Comparison of ENCODE assay signal across 2 cellular contexts in the genomic region with DNA sequence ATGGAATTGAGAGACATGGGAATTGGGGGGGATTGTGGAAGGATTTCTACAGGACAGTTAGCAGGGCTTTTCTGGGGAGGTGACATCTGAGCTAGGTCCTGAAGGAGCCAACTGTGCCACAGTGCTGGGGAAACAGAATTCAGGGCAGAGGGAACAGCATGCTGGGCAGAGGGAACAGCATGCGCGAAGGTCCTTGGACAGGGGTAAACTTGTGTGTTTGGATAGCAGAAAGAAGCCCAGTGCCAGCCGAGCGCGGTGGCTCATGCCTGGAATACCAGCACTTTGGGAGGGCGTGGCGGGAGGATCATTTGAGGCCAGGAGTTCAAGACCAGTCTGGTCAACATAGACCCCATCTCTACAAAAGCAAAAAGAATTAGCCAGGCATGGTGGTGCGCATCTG.
TF ChIP-seq lines count a peak whose summit lies in the region.

No MANE protein-coding gene starts in this region.

TF ChIP-seq in A549, 52 proteins besides CTCF, POLR2A, EP300 and RAD21:
- TF ChIP-seq ZFP36 (IDR thresholded peaks at IDR 0.05; ENCODE audit: borderline replicate concordance, partially characterized antibody) (no peak), CHD2 (IDR thresholded peaks at IDR 0.05; ENCODE audit: low read length, partially characterized antibody) (no peak), KDM1A (IDR thresholded peaks at IDR 0.05; ENCODE audit: low read depth) (0 out of 2 replicates have a peak, but pooled peaks have one; percentile 22)
TF ChIP-seq in A549: peak in this region for 1.

TF ChIP-seq in H1, 55 proteins besides CTCF, POLR2A, EP300 and RAD21:
- TF ChIP-seq NRF1 (IDR thresholded peaks at IDR 0.05; ENCODE audit: low read depth, low read length) (no peak), RNF2 (IDR thresholded peaks at IDR 0.05; ENCODE audit: borderline replicate concordance, low read depth, low read length, missing control alignments, poor library complexity, severe bottlenecking) (no peak), KDM1A (IDR thresholded peaks at IDR 0.05; ENCODE audit: borderline replicate concordance, low read length) (0 out of 2 replicates have a peak, but pooled peaks have one; percentile 47), CBX5 (IDR thresholded peaks at IDR 0.05; ENCODE audit: low read depth, low read length) (no peak), SRF (IDR thresholded peaks at IDR 0.05; ENCODE audit: low read depth, low read length) (no peak)
- TF ChIP-seq, protein P1, sequence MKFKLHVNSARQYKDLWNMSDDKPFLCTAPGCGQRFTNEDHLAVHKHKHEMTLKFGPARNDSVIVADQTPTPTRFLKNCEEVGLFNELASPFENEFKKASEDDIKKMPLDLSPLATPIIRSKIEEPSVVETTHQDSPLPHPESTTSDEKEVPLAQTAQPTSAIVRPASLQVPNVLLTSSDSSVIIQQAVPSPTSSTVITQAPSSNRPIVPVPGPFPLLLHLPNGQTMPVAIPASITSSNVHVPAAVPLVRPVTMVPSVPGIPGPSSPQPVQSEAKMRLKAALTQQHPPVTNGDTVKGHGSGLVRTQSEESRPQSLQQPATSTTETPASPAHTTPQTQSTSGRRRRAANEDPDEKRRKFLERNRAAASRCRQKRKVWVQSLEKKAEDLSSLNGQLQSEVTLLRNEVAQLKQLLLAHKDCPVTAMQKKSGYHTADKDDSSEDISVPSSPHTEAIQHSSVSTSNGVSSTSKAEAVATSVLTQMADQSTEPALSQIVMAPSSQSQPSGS (IDR thresholded peaks at IDR 0.05; ENCODE audit: low read length), result no peak
